Comparison of ENCODE assay signal across 34 cellular contexts in the genomic region with DNA sequence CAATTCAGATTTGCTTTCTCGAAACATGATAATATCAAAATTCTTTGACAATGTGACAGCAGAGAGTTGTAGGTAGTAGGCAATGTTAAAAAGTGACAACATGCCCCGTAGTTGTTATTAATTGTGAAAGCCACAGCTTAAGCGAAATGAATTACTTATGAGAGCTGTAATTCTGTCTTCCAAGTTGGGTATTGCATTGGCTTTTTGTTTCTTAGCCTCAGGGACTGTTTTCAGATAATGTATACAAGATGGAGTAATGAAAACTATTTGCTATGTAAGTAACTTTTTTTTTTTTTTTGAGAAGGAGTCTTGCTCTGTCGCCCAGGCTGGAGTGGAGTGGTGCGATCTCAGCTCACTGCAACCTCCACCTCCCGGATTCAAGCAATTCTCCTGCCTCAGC. TPM values are rescaled to one million over a fixed set of nuclear protein-coding genes. Genes with fewer than 3 reads are reported as not detected.
A peak's percentile ranks its signal among the peaks of the same experiment; 100 is the strongest.
DNase-seq lines count a peak whose midpoint lies in the region; ATAC-seq and TF ChIP-seq lines count a peak whose summit lies in the region.
"Had no signal": no experiment of that assay in that cellular context is flagged by ENCODE, and none has a peak within 500 bp of the region (broad histone marks: within the 10 kb centered on the region; RNA-seq: fewer than 3 reads in every experiment).

No MANE protein-coding gene starts in this region.

- H3K9me3 Mint-ChIP-seq in Calu3 (ENCODE audit: low read depth, unreplicated experiment) (peaks cover 2% of the 10 kb centered on the region), mesothelial cell of epicardium (no peaks in the 10 kb centered on the region), type B pancreatic cell (no peaks in the 10 kb centered on the region)
- H3K9me3 Mint-ChIP-seq in activated T-cell treated with anti-CD3 and anti-CD28 coated beads, Interleukin-2, amount 50 U/mL, for 24 hours, result no peaks in the 10 kb centered on the region
- H3K9me3 Mint-ChIP-seq: CD4-positive, alpha-beta T cell; CD4-positive, CD25-positive, alpha-beta regulatory T cell; CD8-positive, alpha-beta memory T cell; CD8-positive, alpha-beta T cell had no signal

- H3K9me3 ChIP-seq in SK-N-MC (ENCODE audit: low read depth, low read length), result no peaks in the 10 kb centered on the region
- H3K9me3 ChIP-seq: A549; BE2C; BLaER1; BLaER1 treated with 17β-estradiol and CSF1 and Interleukin-3, amounts not matched to agents 10 nM and 100 nM; Caco-2 had no signal

- H3K27me3 Mint-ChIP-seq in Calu3 (ENCODE audit: unreplicated experiment) (no peaks in the 10 kb centered on the region), mesothelial cell of epicardium (ENCODE audit: low read depth) (no peaks in the 10 kb centered on the region), type B pancreatic cell (no peaks in the 10 kb centered on the region)
- H3K27me3 Mint-ChIP-seq in activated T-cell treated with anti-CD3 and anti-CD28 coated beads, Interleukin-2, amount 50 U/mL, for 24 hours, result no peaks in the 10 kb centered on the region
- H3K27me3 Mint-ChIP-seq: CD4-positive, alpha-beta T cell; CD8-positive, alpha-beta memory T cell had no signal

- no peaks in the 10 kb centered on the region for H3K36me3 ChIP-seq in SK-N-MC (ENCODE audit: insufficient read depth, low read length)
- H3K36me3 ChIP-seq: BE2C; BLaER1; BLaER1 treated with 17β-estradiol and CSF1 and Interleukin-3, amounts not matched to agents 10 nM and 100 nM had no signal

- H3K4me1 Mint-ChIP-seq in Calu3 (ENCODE audit: low read depth, unreplicated experiment) (peaks cover 60% of the 10 kb centered on the region), mesothelial cell of epicardium (peaks cover 21% of the 10 kb centered on the region), type B pancreatic cell (ENCODE audit: unreplicated experiment) (peaks cover 6% of the 10 kb centered on the region)
- peaks cover 6% of the 10 kb centered on the region for H3K4me1 Mint-ChIP-seq in activated T-cell treated with anti-CD3 and anti-CD28 coated beads, Interleukin-2, amount 50 U/mL, for 24 hours (ENCODE audit: low read depth)
- H3K4me1 Mint-ChIP-seq: B cell; CD4-positive, alpha-beta memory T cell had no signal

- BruUV-seq in Calu3 (replicated peaks; lab: Mats Ljungman, UMichigan), result no TSS peak

- DNase-seq in Calu3, result no peak
- peak; percentile 72 for DNase-seq in SK-N-MC (ENCODE audit: low read depth, low spot score)
- no peak for DNase-seq in mesothelial cell of epicardium (ENCODE audit: low spot score in 2 of 2, unreplicated experiment in 2 of 2)
- DNase-seq in type B pancreatic cell (ENCODE audit: extremely low spot score, unreplicated experiment), result no peak
- DNase-seq in activated T-cell treated with anti-CD3 and anti-CD28 coated beads, Interleukin-2, amount 50 U/mL, for 24 hours, result no peak
- DNase-seq in NCI-H2081 treated with DMSO at 0.1 percent for 48 hours (lab: John Stamatoyannopoulos, UW), result no peak
- DNase-seq in ecto neural progenitor cell (ENCODE audit: low spot score), result no peak
- DNase-seq: 8988T; ACHN; AML-193; BE2C; C1 segment of cervical spinal cord; Caco-2; CD4-positive, alpha-beta memory T cell; CD4-positive, alpha-beta T cell; CD4-positive, CD25-positive, alpha-beta regulatory T cell; CD8-positive, alpha-beta memory T cell; CD8-positive, alpha-beta T cell; COR-L47; DMS 273 treated with DMSO at 0.1 percent for 48 hours; DMS153; DMS53; DMS79; DMS79 treated with DMSO at 0.1 percent for 48 hours; DND-41; EL had no signal

- H3K9ac ChIP-seq in SK-N-MC (ENCODE audit: insufficient read length), result peak overlapping the region; percentile 49
- H3K9ac ChIP-seq: BLaER1; BLaER1 treated with 17β-estradiol and CSF1 and Interleukin-3, amounts not matched to agents 10 nM and 100 nM had no signal

- H3K36me3 Mint-ChIP-seq in Calu3 (ENCODE audit: insufficient read depth, unreplicated experiment) (peaks cover 9% of the 10 kb centered on the region), mesothelial cell of epicardium (peaks cover 2% of the 10 kb centered on the region), type B pancreatic cell (no peaks in the 10 kb centered on the region)
- H3K36me3 Mint-ChIP-seq in activated T-cell treated with anti-CD3 and anti-CD28 coated beads, Interleukin-2, amount 50 U/mL, for 24 hours (ENCODE audit: low read depth), result no peaks in the 10 kb centered on the region
- H3K36me3 Mint-ChIP-seq: CD4-positive, CD25-positive, alpha-beta regulatory T cell; CD8-positive, alpha-beta T cell had no signal

- H3K4me3 Mint-ChIP-seq in Calu3 (ENCODE audit: low read depth, unreplicated experiment) (no peak overlapping the region), mesothelial cell of epicardium (no peak overlapping the region), type B pancreatic cell (no peak overlapping the region)
- H3K4me3 Mint-ChIP-seq in activated T-cell treated with anti-CD3 and anti-CD28 coated beads, Interleukin-2, amount 50 U/mL, for 24 hours, result no peak overlapping the region
- H3K4me3 Mint-ChIP-seq: B cell; CD14-positive monocyte; CD4-positive, alpha-beta memory T cell; CD4-positive, alpha-beta T cell; CD4-positive, CD25-positive, alpha-beta regulatory T cell; CD8-positive, alpha-beta memory T cell; CD8-positive, alpha-beta T cell had no signal

- no peak for TF ChIP-seq CTCF in Calu3 (IDR thresholded peaks at IDR 0.05; ENCODE audit: unreplicated experiment)
- TF ChIP-seq CTCF in mesothelial cell of epicardium (IDR thresholded peaks at IDR 0.05; ENCODE audit: unreplicated experiment), result no peak
- no peak for TF ChIP-seq CTCF in type B pancreatic cell (conservative IDR thresholded peaks at IDR 0.05)

- H3K27ac Mint-ChIP-seq in Calu3 (ENCODE audit: unreplicated experiment) (peak overlapping the region; percentile 93), mesothelial cell of epicardium (peak overlapping the region; percentile 5), type B pancreatic cell (peak overlapping the region; percentile 45)
- no peak overlapping the region for H3K27ac Mint-ChIP-seq in activated T-cell treated with anti-CD3 and anti-CD28 coated beads, Interleukin-2, amount 50 U/mL, for 24 hours
- H3K27ac Mint-ChIP-seq: B cell; CD14-positive monocyte; CD4-positive, alpha-beta memory T cell; CD4-positive, alpha-beta T cell; CD4-positive, CD25-positive, alpha-beta regulatory T cell; CD8-positive, alpha-beta memory T cell; CD8-positive, alpha-beta T cell had no signal

- H3K4me3 ChIP-seq in SK-N-MC, result peak overlapping the region; percentile 67
- H3K4me3 ChIP-seq: A549; BLaER1; BLaER1 treated with 17β-estradiol and CSF1 and Interleukin-3, amounts not matched to agents 10 nM and 100 nM had no signal

- CTCF ChIA-PET in Calu3 (lab: Charles Lee), result no interaction called here

- peak overlapping the region; percentile 93 for H3K27ac ChIP-seq in SK-N-MC
- H3K27ac ChIP-seq: 22Rv1; BLaER1; BLaER1 treated with 17β-estradiol and CSF1 and Interleukin-3, amounts not matched to agents 10 nM and 100 nM; C4-2B had no signal

- intact Hi-C loops in Calu3 (cut with micrococcal nuclease; ENCODE audit: unreplicated experiment), result loop anchor here (5.0 kb wide), 1 partner anchor 32 kb away; no protein-coding TSS in a partner anchor

- no peak for ATAC-seq in GM19023 (IDR thresholded peaks at IDR 0.05; ENCODE audit: unreplicated experiment)
- ATAC-seq: A549; CD8-positive, alpha-beta T cell had no signal

RNA-seq across cellular contexts. Expression of a gene that starts 43.1 kb away (rescaled TPM):
- total RNA-seq in Calu3 (2022), result 102 and 114 TPM in 2 replicates
- total RNA-seq in mesothelial cell of epicardium, result 40.3 to 42.7 TPM (median 40.3 TPM) in 3 replicates
- 29.1 and 40.4 TPM in 2 replicates for total RNA-seq in type B pancreatic cell (ENCODE audit: low replicate concordance)
